Comparison of ENCODE assay signal across 1 cellular context in genomic region chr20:32208499-32209154, GRCh38.
TF ChIP-seq lines count a peak whose summit lies in the region.

No MANE protein-coding gene starts in this region.

TF ChIP-seq in H1, 55 proteins besides CTCF, POLR2A, EP300 and RAD21:
- TF ChIP-seq JUND (IDR thresholded peaks at IDR 0.05; ENCODE audit: low read length) (no peak), CEBPB (IDR thresholded peaks at IDR 0.05; ENCODE audit: low read depth, low read length) (no peak), RXRA (IDR thresholded peaks at IDR 0.05; ENCODE audit: insufficient read depth, low read depth, low read length) (no peak), CHD2 (IDR thresholded peaks at IDR 0.05; ENCODE audit: low read length) (no peak), TBP (IDR thresholded peaks at IDR 0.05; ENCODE audit: low read depth, low read length) (no peak), FOSL1 (IDR thresholded peaks at IDR 0.05; ENCODE audit: insufficient read depth, low read depth, low read length) (no peak), ATF3 (IDR thresholded peaks at IDR 0.05; ENCODE audit: insufficient read depth, low read depth, low read length) (no peak), TCF12 (IDR thresholded peaks at IDR 0.05; ENCODE audit: low read depth, low read length) (no peak), GTF2F1 (IDR thresholded peaks at IDR 0.05; ENCODE audit: borderline replicate concordance, low read depth, low read length) (no peak), E2F6 (IDR thresholded peaks at IDR 0.05) (no peak), USF2 (IDR thresholded peaks at IDR 0.05; ENCODE audit: low read length) (no peak), NANOG (IDR thresholded peaks at IDR 0.05; ENCODE audit: insufficient read depth, low read depth, low read length, poor library complexity, severe bottlenecking) (no peak), NRF1 (IDR thresholded peaks at IDR 0.05; ENCODE audit: low read depth, low read length) (no peak), SP4 (IDR thresholded peaks at IDR 0.05; ENCODE audit: low read length) (no peak), ATF2 (IDR thresholded peaks at IDR 0.05; ENCODE audit: low read length) (no peak), SP1 (IDR thresholded peaks at IDR 0.05; ENCODE audit: low read depth, low read length) (no peak)
TF ChIP-seq in H1: peak in this region for 0.
